Comparison of ENCODE assay signal across 1 cellular context in the genomic region with DNA sequence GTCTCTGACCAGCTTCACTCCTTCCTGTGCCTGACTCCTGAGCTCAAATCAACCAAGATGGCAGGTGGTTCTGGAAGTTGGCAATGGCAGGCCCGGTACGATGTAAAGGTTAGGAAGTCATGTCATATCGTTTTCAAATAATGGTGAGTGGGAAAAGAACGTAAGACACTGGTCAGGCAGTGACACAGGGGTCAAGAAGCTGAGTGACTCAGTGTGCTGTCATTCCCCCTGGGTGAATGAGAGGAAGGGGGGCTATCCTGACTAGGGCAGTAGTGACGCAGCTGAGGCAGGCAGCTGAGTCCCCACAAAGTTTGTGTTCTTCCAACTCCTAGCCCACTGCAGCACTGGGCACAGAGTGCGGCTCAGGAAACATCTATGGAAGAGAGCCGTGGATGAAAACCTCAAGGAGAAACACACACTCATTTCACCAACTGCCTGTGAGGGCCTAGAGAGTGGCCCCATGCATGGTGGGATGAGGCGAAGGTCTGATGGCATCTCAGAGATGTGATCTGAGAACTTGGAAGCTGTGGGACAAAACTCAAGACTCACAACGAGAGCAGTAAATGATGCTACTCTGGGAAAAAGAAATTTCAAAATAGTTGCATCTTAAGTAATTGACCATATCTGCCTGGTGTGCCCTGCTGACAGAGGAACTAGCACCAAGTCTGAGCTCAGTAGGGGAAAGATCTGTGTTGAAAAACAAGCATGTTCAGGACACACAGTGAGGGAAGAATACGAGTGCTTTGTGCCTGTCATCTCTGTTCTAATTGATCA.
TF ChIP-seq lines count a peak whose summit lies in the region.

No MANE protein-coding gene starts in this region.

TF ChIP-seq in K562, 482 proteins besides CTCF, POLR2A, EP300 and RAD21 (continued from another document and continues in another):
- peak; percentile 95 for TF ChIP-seq ATF3 (IDR thresholded peaks at IDR 0.05)
- peak; percentile 22; the same call in 1 of the 2 replicates for TF ChIP-seq ATF3 (CRISPR knock-in tag; conservative IDR thresholded peaks at IDR 0.05)
- TF ChIP-seq ZNF408 (CRISPR knock-in tag; IDR thresholded peaks at IDR 0.05; ENCODE audit: low read depth), result no peak
- no peak for TF ChIP-seq ZNF449 (CRISPR knock-in tag; IDR thresholded peaks at IDR 0.05)
- TF ChIP-seq ZFP36 (IDR thresholded peaks at IDR 0.05; ENCODE audit: low read depth, low read length, partially characterized antibody), result peak; percentile 33
- TF ChIP-seq TRIM28 (IDR thresholded peaks at IDR 0.05), result 0 out of 2 replicates have a peak, but pooled peaks have one; percentile 34
- TF ChIP-seq, protein P1, sequence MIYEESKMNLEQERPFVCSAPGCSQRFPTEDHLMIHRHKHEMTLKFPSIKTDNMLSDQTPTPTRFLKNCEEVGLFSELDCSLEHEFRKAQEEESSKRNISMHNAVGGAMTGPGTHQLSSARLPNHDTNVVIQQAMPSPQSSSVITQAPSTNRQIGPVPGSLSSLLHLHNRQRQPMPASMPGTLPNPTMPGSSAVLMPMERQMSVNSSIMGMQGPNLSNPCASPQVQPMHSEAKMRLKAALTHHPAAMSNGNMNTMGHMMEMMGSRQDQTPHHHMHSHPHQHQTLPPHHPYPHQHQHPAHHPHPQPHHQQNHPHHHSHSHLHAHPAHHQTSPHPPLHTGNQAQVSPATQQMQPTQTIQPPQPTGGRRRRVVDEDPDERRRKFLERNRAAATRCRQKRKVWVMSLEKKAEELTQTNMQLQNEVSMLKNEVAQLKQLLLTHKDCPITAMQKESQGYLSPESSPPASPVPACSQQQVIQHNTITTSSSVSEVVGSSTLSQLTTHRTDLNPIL (CRISPR knock-in tag; IDR thresholded peaks at IDR 0.05), result no peak
- TF ChIP-seq FOXM1 (IDR thresholded peaks at IDR 0.05; ENCODE audit: low read depth), result peak; percentile 48; the same call in 1 of the 2 replicates
- no peak for TF ChIP-seq FOXM1 (CRISPR knock-in tag; IDR thresholded peaks at IDR 0.05; ENCODE audit: low read depth)
- no peak for TF ChIP-seq BACH1 (tag; IDR thresholded peaks at IDR 0.05)
- TF ChIP-seq RBM14 (IDR thresholded peaks at IDR 0.05; ENCODE audit: borderline replicate concordance, insufficient read depth, low read depth, low read length), result no peak
- TF ChIP-seq ASH1L (IDR thresholded peaks at IDR 0.05; ENCODE audit: borderline replicate concordance, low read depth, partially characterized antibody), result no peak
- peak; percentile 61; the same call in 1 of the 2 replicates for TF ChIP-seq CC2D1A (IDR thresholded peaks at IDR 0.05)
- TF ChIP-seq PHTF2 (CRISPR knock-in tag; IDR thresholded peaks at IDR 0.05), result no peak
- TF ChIP-seq MEIS2 (IDR thresholded peaks at IDR 0.05; ENCODE audit: partially characterized antibody), result peak; percentile 62
- no peak for TF ChIP-seq KDM5B (IDR thresholded peaks at IDR 0.05; ENCODE audit: insufficient replicate concordance, low read depth, low read length)
- no peak for TF ChIP-seq CBX1 (IDR thresholded peaks at IDR 0.05; ENCODE audit: low read depth)
- peak; percentile 54 to 80 for TF ChIP-seq TRIM24 (IDR thresholded peaks at IDR 0.05)
- TF ChIP-seq CEBPG (CRISPR knock-in tag; IDR thresholded peaks at IDR 0.05), result no peak
- TF ChIP-seq CEBPG (tag; conservative IDR thresholded peaks at IDR 0.05 in 1 of 2, IDR thresholded peaks at IDR 0.05 in 1 of 2), result no peak
- TF ChIP-seq SPI1 (IDR thresholded peaks at IDR 0.05; ENCODE audit: borderline replicate concordance, low read depth, low read length), result 0 out of 2 replicates have a peak, but pooled peaks have one; percentile 22
- TF ChIP-seq GATAD2B (IDR thresholded peaks at IDR 0.05; ENCODE audit: borderline replicate concordance), result peak; percentile 35; the same call in 1 of the 2 replicates
- no peak for TF ChIP-seq ZNF140 (CRISPR knock-in tag; IDR thresholded peaks at IDR 0.05)
- TF ChIP-seq CTCFL (IDR thresholded peaks at IDR 0.05; ENCODE audit: borderline replicate concordance, insufficient read depth, low read depth, low read length, poor library complexity, severe bottlenecking), result no peak
- peak; percentile 46 for TF ChIP-seq NR2C1 (IDR thresholded peaks at IDR 0.05)
- peak; percentile 52; the same call in 1 of the 2 replicates for TF ChIP-seq NR2C1 (tag; IDR thresholded peaks at IDR 0.05)
- TF ChIP-seq SRSF1 (IDR thresholded peaks at IDR 0.05; ENCODE audit: low read depth, low read length), result no peak
- TF ChIP-seq ERF (CRISPR knock-in tag; IDR thresholded peaks at IDR 0.05), result no peak
- no peak for TF ChIP-seq FOXJ2 (tag; IDR thresholded peaks at IDR 0.05)
- TF ChIP-seq FOSL1 (tag; conservative IDR thresholded peaks at IDR 0.05), result peak; percentile 100
- TF ChIP-seq FOXA3 (CRISPR knock-in tag; conservative IDR thresholded peaks at IDR 0.05 in 1 of 2, IDR thresholded peaks at IDR 0.05 in 1 of 2), result peak in 1 of 2 experiments; percentile 20; a peak in 1 of 4 replicates
- no peak for TF ChIP-seq FOXA1 (IDR thresholded peaks at IDR 0.05; ENCODE audit: borderline replicate concordance)
- no peak for TF ChIP-seq ZC3H8 (IDR thresholded peaks at IDR 0.05)
- TF ChIP-seq ZNF134 (CRISPR knock-in tag; conservative IDR thresholded peaks at IDR 0.05), result no peak
- TF ChIP-seq ZNF133 (CRISPR knock-in tag; IDR thresholded peaks at IDR 0.05), result no peak
- TF ChIP-seq MECOM (CRISPR knock-in tag; IDR thresholded peaks at IDR 0.05), result no peak
- peak; percentile 88 for TF ChIP-seq ARID1B (IDR thresholded peaks at IDR 0.05)
- peak; percentile 99 for TF ChIP-seq JUN (IDR thresholded peaks at IDR 0.05; ENCODE audit: borderline replicate concordance, low read depth, low read length)
- TF ChIP-seq JUN (CRISPR knock-in tag; IDR thresholded peaks at IDR 0.05; ENCODE audit: borderline replicate concordance), result peak; percentile 47; the same call in 1 of the 2 replicates
- no peak for TF ChIP-seq BCOR (IDR thresholded peaks at IDR 0.05)
- no peak for TF ChIP-seq ATF1 (CRISPR knock-in tag; IDR thresholded peaks at IDR 0.05)
- TF ChIP-seq ATF1 (tag; IDR thresholded peaks at IDR 0.05), result peak; percentile 37; the same call in 1 of the 2 replicates
- TF ChIP-seq RUNX1 (IDR thresholded peaks at IDR 0.05; ENCODE audit: low read depth), result no peak
- no peak for TF ChIP-seq HNRNPLL (IDR thresholded peaks at IDR 0.05; ENCODE audit: low read depth, low read length, poor library complexity, severe bottlenecking)
- no peak for TF ChIP-seq SMAD1 (IDR thresholded peaks at IDR 0.05; ENCODE audit: low read depth, low read length, partially characterized antibody)
- TF ChIP-seq HDAC6 (IDR thresholded peaks at IDR 0.05; ENCODE audit: low read depth, low read length), result 0 out of 2 replicates have a peak, but pooled peaks have one; percentile 44
- peak; percentile 43; the same call in 1 of the 2 replicates for TF ChIP-seq ZNF740 (CRISPR knock-in tag; IDR thresholded peaks at IDR 0.05)
- no peak for TF ChIP-seq ZNF740 (tag; IDR thresholded peaks at IDR 0.05)
- no peak for TF ChIP-seq FOXJ3 (CRISPR knock-in tag; IDR thresholded peaks at IDR 0.05)
- TF ChIP-seq CBFA2T3 (IDR thresholded peaks at IDR 0.05), result peak; percentile 51
- TF ChIP-seq MCM2 (IDR thresholded peaks at IDR 0.05; ENCODE audit: low read depth), result no peak
- TF ChIP-seq ZHX1 (conservative IDR thresholded peaks at IDR 0.05; ENCODE audit: low read length), result no peak
- peak; percentile 56; the same call in 1 of the 2 replicates for TF ChIP-seq ATF7 (IDR thresholded peaks at IDR 0.05)
- TF ChIP-seq HNRNPK (IDR thresholded peaks at IDR 0.05; ENCODE audit: low read depth, low read length, poor library complexity, severe bottlenecking), result no peak
- no peak for TF ChIP-seq KDM4B (IDR thresholded peaks at IDR 0.05; ENCODE audit: borderline replicate concordance in 2 of 2, low read depth in 1 of 2)
- TF ChIP-seq, protein P2, sequence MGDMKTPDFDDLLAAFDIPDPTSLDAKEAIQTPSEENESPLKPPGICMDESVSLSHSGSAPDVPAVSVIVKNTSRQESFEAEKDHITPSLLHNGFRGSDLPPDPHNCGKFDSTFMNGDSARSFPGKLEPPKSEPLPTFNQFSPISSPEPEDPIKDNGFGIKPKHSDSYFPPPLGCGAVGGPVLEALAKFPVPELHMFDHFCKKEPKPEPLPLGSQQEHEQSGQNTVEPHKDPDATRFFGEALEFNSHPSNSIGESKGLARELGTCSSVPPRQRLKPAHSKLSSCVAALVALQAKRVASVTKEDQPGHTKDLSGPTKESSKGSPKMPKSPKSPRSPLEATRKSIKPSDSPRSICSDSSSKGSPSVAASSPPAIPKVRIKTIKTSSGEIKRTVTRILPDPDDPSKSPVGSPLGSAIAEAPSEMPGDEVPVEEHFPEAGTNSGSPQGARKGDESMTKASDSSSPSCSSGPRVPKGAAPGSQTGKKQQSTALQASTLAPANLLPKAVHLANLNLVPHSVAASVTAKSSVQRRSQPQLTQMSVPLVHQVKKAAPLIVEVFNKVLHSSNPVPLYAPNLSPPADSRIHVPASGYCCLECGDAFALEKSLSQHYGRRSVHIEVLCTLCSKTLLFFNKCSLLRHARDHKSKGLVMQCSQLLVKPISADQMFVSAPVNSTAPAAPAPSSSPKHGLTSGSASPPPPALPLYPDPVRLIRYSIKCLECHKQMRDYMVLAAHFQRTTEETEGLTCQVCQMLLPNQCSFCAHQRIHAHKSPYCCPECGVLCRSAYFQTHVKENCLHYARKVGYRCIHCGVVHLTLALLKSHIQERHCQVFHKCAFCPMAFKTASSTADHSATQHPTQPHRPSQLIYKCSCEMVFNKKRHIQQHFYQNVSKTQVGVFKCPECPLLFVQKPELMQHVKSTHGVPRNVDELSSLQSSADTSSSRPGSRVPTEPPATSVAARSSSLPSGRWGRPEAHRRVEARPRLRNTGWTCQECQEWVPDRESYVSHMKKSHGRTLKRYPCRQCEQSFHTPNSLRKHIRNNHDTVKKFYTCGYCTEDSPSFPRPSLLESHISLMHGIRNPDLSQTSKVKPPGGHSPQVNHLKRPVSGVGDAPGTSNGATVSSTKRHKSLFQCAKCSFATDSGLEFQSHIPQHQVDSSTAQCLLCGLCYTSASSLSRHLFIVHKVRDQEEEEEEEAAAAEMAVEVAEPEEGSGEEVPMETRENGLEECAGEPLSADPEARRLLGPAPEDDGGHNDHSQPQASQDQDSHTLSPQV (IDR thresholded peaks at IDR 0.05), result peak; percentile 73; the same call in 1 of the 2 replicates
- TF ChIP-seq BRCA1 (IDR thresholded peaks at IDR 0.05), result no peak
- no peak for TF ChIP-seq BRCA1 (CRISPR knock-in tag; IDR thresholded peaks at IDR 0.05)
- peak; percentile 86 for TF ChIP-seq CREB1 (IDR thresholded peaks at IDR 0.05)
- peak; percentile 85 for TF ChIP-seq CREB1 (CRISPR knock-in tag; IDR thresholded peaks at IDR 0.05)
